ENCODE assay signal across 12 cellular contexts in the genomic region with DNA sequence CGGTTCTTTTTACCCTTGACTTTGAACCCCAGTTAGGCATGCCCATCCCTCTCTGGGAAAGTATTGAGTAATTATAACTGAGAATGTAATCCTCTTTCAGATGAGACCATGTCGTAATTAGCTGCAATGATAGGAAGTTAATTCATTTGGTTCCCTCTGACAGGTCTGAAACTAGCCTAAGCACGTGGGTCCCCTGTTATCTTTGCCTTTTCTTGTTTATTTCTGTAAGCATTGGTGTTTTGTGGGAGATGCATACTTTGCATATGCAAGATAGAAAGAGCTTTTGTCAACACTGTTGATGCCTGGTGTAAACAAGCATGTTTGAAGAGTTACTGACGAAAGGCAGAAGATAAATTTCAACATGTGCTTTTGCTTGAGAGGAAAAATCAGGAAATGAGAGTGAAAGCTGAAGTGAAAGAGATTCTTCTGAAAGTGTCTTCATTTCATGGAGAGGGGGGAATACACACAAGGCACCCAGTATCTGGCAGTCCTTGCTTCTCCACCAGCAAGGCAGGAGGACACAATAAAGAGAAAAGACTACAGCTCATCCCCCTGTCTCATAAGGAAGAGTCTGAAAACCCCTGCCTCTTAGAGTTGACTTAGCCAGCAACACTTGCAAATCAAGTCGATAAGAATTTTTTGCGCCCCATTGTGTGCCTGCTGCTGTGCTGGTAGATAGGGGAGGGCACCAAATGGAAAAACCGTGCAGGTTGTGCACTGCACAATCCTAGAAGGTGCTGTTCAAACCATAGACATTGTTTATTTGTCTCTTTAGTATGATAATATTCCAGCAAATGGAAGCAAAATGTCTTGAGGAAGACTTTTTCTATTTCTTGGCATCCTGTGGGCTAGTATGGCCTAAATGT.
DNase-seq lines count a peak whose midpoint lies in the region; ATAC-seq and TF ChIP-seq lines count a peak whose summit lies in the region.
"Had no signal": no experiment of that assay in that cellular context is flagged by ENCODE, and none has a peak within 500 bp of the region (broad histone marks: within the 10 kb centered on the region; RNA-seq: fewer than 3 reads in every experiment).

No MANE protein-coding gene starts in this region.

- H3K4me1 Mint-ChIP-seq in natural killer cell treated with Interleukin-12 subunit alpha and Interleukin-12 subunit beta and Interleukin-15 and Interleukin-18, amount 100 ng/mL, for 72 hours (ENCODE audit: low read depth in 2 of 2) = peaks cover 6 to 7% of the 10 kb centered on the region in 2 donors
- H3K4me1 Mint-ChIP-seq: immature natural killer cell had no signal

- H2AFZ ChIP-seq in OCI-LY7 (ENCODE audit: low read length) (peak overlapping the region; percentile 28; the same call in 1 of the 2 replicates), smooth muscle cell (ENCODE audit: low read depth) (no peak overlapping the region)

- no peak overlapping the region for H3K4me3 ChIP-seq in OCI-LY7 (ENCODE audit: low read depth, low read length, poor library complexity, severe bottlenecking)
- no peak overlapping the region for H3K4me3 ChIP-seq in smooth muscle cell
- H3K4me3 ChIP-seq in SJCRH30 = no peak overlapping the region
- H3K4me3 ChIP-seq: cardiac muscle cell, MG63 had no signal

- H3K4me2 ChIP-seq in OCI-LY7 (ENCODE audit: low read length) (peak overlapping the region; percentile 53), smooth muscle cell (peak overlapping the region; percentile 14)

- H3K4me3 Mint-ChIP-seq in natural killer cell treated with Interleukin-12 subunit alpha and Interleukin-12 subunit beta and Interleukin-15 and Interleukin-18, amount 100 ng/mL, for 72 hours = no peak overlapping the region
- H3K4me3 Mint-ChIP-seq: immature natural killer cell had no signal

- TF ChIP-seq CTCF in OCI-LY7 (conservative IDR thresholded peaks at IDR 0.05; ENCODE audit: low read length) (no peak), smooth muscle cell (IDR thresholded peaks at IDR 0.05; ENCODE audit: borderline replicate concordance, insufficient read depth, poor library complexity, severe bottlenecking) (no peak)

- peak; percentile 61 for DNase-seq in OCI-LY7 (ENCODE audit: low spot score)
- DNase-seq in smooth muscle cell (lab: John Stamatoyannopoulos, UW; ENCODE audit: unreplicated experiment) = no peak
- DNase-seq in DMS53 (lab: John Stamatoyannopoulos, UW) = no peak
- no peak for DNase-seq in SJCRH30
- DNase-seq in natural killer cell treated with Interleukin-12 subunit alpha and Interleukin-12 subunit beta and Interleukin-15 and Interleukin-18, amount 100 ng/mL, for 72 hours (ENCODE audit: low spot score) = no peak
- no peak for DNase-seq in activated naive CD4-positive, alpha-beta T cell treated with anti-CD3 and anti-CD28 coated beads, Interleukin-2, amount 50 U/mL, for 16 hours
- DNase-seq: immature natural killer cell; MG63; stimulated activated CD4-positive, alpha-beta T cell treated with anti-CD3 and anti-CD28 coated beads, Interleukin-15, amount 100 ng/mL, for 24 hours had no signal

- intact Hi-C loops in OCI-LY7 (cut with micrococcal nuclease; ENCODE audit: unreplicated experiment) = no loop called here

- H3K9me3 Mint-ChIP-seq in natural killer cell treated with Interleukin-12 subunit alpha and Interleukin-12 subunit beta and Interleukin-15 and Interleukin-18, amount 100 ng/mL, for 72 hours = no peaks in the 10 kb centered on the region

- H4K20me1 ChIP-seq in OCI-LY7 (ENCODE audit: insufficient read depth, low read length) (no peaks in the 10 kb centered on the region), smooth muscle cell (ENCODE audit: low read depth) (no peaks in the 10 kb centered on the region)

- ATAC-seq in GM19324 (IDR thresholded peaks at IDR 0.05; ENCODE audit: low FRiP score, unreplicated experiment) (peak; percentile 66), HG02973 (IDR thresholded peaks at IDR 0.05; ENCODE audit: unreplicated experiment) (peak; percentile 59)
- ATAC-seq in natural killer cell treated with Interleukin-12 subunit alpha and Interleukin-12 subunit beta and Interleukin-15 and Interleukin-18, amount 100 ng/mL, for 72 hours = no peak

- H3K27me3 ChIP-seq in smooth muscle cell (ENCODE audit: low read depth) = no peaks in the 10 kb centered on the region
- H3K27me3 ChIP-seq in SJCRH30 = no peaks in the 10 kb centered on the region
- H3K27me3 ChIP-seq: cardiac muscle cell, MG63 had no signal

- no peaks in the 10 kb centered on the region for H3K36me3 Mint-ChIP-seq in natural killer cell treated with Interleukin-12 subunit alpha and Interleukin-12 subunit beta and Interleukin-15 and Interleukin-18, amount 100 ng/mL, for 72 hours
- H3K36me3 Mint-ChIP-seq: immature natural killer cell had no signal

- BruUV-seq in OCI-LY7 (replicated peaks; lab: Mats Ljungman, UMichigan) = no TSS peak

- no peaks in the 10 kb centered on the region for H3K79me2 ChIP-seq in OCI-LY7 (ENCODE audit: insufficient read depth, low read depth, low read length)
- H3K79me2 ChIP-seq in smooth muscle cell (ENCODE audit: low read depth) = no peaks in the 10 kb centered on the region

- CTCF ChIA-PET in OCI-LY7 (lab: Charles Lee; ENCODE audit: unreplicated experiment) = interaction anchor here (0.8 kb wide), 1 partner anchor 177 kb away, joined by 3 read pairs; no protein-coding TSS in a partner anchor

- peaks cover 2% of the 10 kb centered on the region for H3F3A ChIP-seq in smooth muscle cell (ENCODE audit: low read depth)

- POLR2A ChIA-PET in OCI-LY7 (lab: Charles Lee) = interaction anchor here (1.1 kb wide), 1 partner anchor 24 kb away, joined by 3 read pairs; no protein-coding TSS in a partner anchor

- no peaks in the 10 kb centered on the region for H3K9me2 ChIP-seq in OCI-LY7 (ENCODE audit: insufficient read depth, low read length)

- H3K36me3 ChIP-seq in OCI-LY7 (ENCODE audit: insufficient read depth, low read length) (no peaks in the 10 kb centered on the region), smooth muscle cell (ENCODE audit: low read depth) (no peaks in the 10 kb centered on the region), SJCRH30 (no peaks in the 10 kb centered on the region)
- H3K36me3 ChIP-seq: cardiac muscle cell, MG63 had no signal

- WGBS in smooth muscle cell (ENCODE audit: low lambda C conversion rate) = 48% methylated on average over 7 of the region's 7 CpGs

- H3K27ac ChIP-seq in OCI-LY7 (ENCODE audit: low read depth, low read length, poor library complexity, severe bottlenecking) = no peak overlapping the region
- H3K27ac ChIP-seq in smooth muscle cell (ENCODE audit: low read depth) = no peak overlapping the region
- no peak overlapping the region for H3K27ac ChIP-seq in SJCRH30

- H3K27me3 Mint-ChIP-seq in natural killer cell treated with Interleukin-12 subunit alpha and Interleukin-12 subunit beta and Interleukin-15 and Interleukin-18, amount 100 ng/mL, for 72 hours = peaks cover 8 to 17% of the 10 kb centered on the region in 2 donors

- no peaks in the 10 kb centered on the region for H3K9me3 ChIP-seq in OCI-LY7 (ENCODE audit: low read length)
- no peaks in the 10 kb centered on the region for H3K9me3 ChIP-seq in smooth muscle cell (replicated peaks; ENCODE audit: low read depth)
- H3K9me3 ChIP-seq in SJCRH30 (replicated peaks) = no peaks in the 10 kb centered on the region
- H3K9me3 ChIP-seq: MG63 had no signal

- H3K4me1 ChIP-seq in OCI-LY7 (ENCODE audit: insufficient read depth, low read length, poor library complexity, severe bottlenecking) (peaks cover 14% of the 10 kb centered on the region), smooth muscle cell (ENCODE audit: low read depth) (no peaks in the 10 kb centered on the region), SJCRH30 (no peaks in the 10 kb centered on the region)

- no peak overlapping the region for H3K27ac Mint-ChIP-seq in natural killer cell treated with Interleukin-12 subunit alpha and Interleukin-12 subunit beta and Interleukin-15 and Interleukin-18, amount 100 ng/mL, for 72 hours
- H3K27ac Mint-ChIP-seq: immature natural killer cell had no signal

- no peak overlapping the region for H3K9ac ChIP-seq in smooth muscle cell (ENCODE audit: low read depth)

Comparison
In these comparisons a context has a peak if more than half of its experiments do, and no peak if none do; other contexts are left out.
1. ATAC-seq: peak in GM19324 (single experiment) and HG02973 (single experiment); none in natural killer cell treated with Interleukin-12 subunit alpha and Interleukin-12 subunit beta and Interleukin-15 and Interleukin-18, amount 100 ng/mL, for 72 hours (0 of 2).